In the genomic region with DNA sequence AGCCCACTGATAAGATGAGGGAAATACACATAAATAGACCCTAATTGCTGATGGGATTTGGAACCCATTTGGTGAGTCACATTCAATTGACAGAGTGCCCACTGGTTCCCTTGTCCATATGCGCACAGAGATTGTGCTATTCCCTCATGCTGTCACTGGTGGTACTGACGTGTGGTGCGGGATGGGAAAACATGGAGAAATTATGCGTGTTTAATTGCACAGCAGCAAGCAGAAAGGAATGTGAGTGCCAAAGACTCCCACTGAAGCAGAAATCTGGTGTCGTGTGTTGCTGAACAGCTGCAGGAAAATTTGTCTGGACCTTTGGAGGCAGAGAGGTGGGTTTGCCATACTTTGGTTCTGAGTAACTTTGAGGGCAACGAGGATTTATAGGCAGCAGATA, we compare ENCODE assay signal across 21 cellular contexts.
DNase-seq lines count a peak whose midpoint lies in the region; ATAC-seq and TF ChIP-seq lines count a peak whose summit lies in the region.
"Had no signal": no experiment of that assay in that cellular context is flagged by ENCODE, and none has a peak within 500 bp of the region (broad histone marks: within the 10 kb centered on the region; RNA-seq: fewer than 3 reads in every experiment).

No MANE protein-coding gene starts in this region.

- H3K27ac Mint-ChIP-seq in osteocyte (ENCODE audit: unreplicated experiment), result peak overlapping the region; percentile 89

- H3K27me3 ChIP-seq in WERI-Rb-1 (ENCODE audit: insufficient read depth, low read depth, severe bottlenecking) (no peaks in the 10 kb centered on the region), stomach (peaks cover 0 to 17% (median 0%) of the 10 kb centered on the region in 3 donors)

- peaks cover 0 to 8% (median 3%) of the 10 kb centered on the region in 4 donors for H3K4me1 ChIP-seq in stomach

- no peaks in the 10 kb centered on the region for H3K36me3 Mint-ChIP-seq in osteocyte (ENCODE audit: unreplicated experiment)

- TF ChIP-seq CTCF in WERI-Rb-1 (IDR thresholded peaks at IDR 0.05; ENCODE audit: low read depth, low read length), result no peak
- no peak for TF ChIP-seq CTCF in osteocyte (IDR thresholded peaks at IDR 0.05)
- TF ChIP-seq CTCF in stomach (IDR thresholded peaks at IDR 0.05), result no peak

- TF ChIP-seq POLR2A in stomach (IDR thresholded peaks at IDR 0.05), result no peak

- H3K27me3 Mint-ChIP-seq in osteocyte (ENCODE audit: unreplicated experiment), result no peaks in the 10 kb centered on the region

- no peak for TF ChIP-seq EP300 in stomach (IDR thresholded peaks at IDR 0.05)

- no peak overlapping the region for H3K4me3 Mint-ChIP-seq in osteocyte (ENCODE audit: unreplicated experiment)

- intact Hi-C loops in stomach (cut with DNase I; ENCODE audit: low total_unique reads), result loop anchor here (10.0 kb wide), 1 partner anchor 132 kb away; the partner anchor contains the start of gene RTL5

- H3K9me3 Mint-ChIP-seq in osteocyte (ENCODE audit: unreplicated experiment), result no peaks in the 10 kb centered on the region

- ATAC-seq in HG02840 (IDR thresholded peaks at IDR 0.05; ENCODE audit: low FRiP score, unreplicated experiment), result no peak
- ATAC-seq: GM12878, HepG2 had no signal

- H3K9me3 ChIP-seq in WERI-Rb-1 (ENCODE audit: severe bottlenecking) (no peaks in the 10 kb centered on the region), stomach (no peaks in the 10 kb centered on the region)
- H3K9me3 ChIP-seq: BLaER1 treated with 17β-estradiol and CSF1 and Interleukin-3, amounts not matched to agents 10 nM and 100 nM; SK-N-SH had no signal

- whole genome bisulfite sequencing in stomach, 5 donors, result 77 to 89% (median 82%) methylated on average over 6 of the region's 6 CpGs

- no peak overlapping the region for H3K4me3 ChIP-seq in WERI-Rb-1 (ENCODE audit: low read depth, low read length)
- H3K4me3 ChIP-seq in stomach, result no peak overlapping the region
- H3K4me3 ChIP-seq: BLaER1 treated with 17β-estradiol and CSF1 and Interleukin-3, amounts not matched to agents 10 nM and 100 nM; GM12878; PC-9 had no signal

- DNase-seq in EH (ENCODE audit: low read depth), result peak; percentile 24
- DNase-seq in WERI-Rb-1, result no peak
- DNase-seq in fibroblast of peridontal ligament (ENCODE audit: extremely low read depth), result peak; percentile 75
- DNase-seq in osteocyte (ENCODE audit: extremely low spot score, unreplicated experiment), result peak; percentile 48
- no peak for DNase-seq in T-helper 2 cell
- no peak for DNase-seq in stomach
- DNase-seq in cortex of kidney (lab: John Stamatoyannopoulos, UW), result no peak
- DNase-seq: ACHN, DMS153, MM.1S, NCI-H1105 treated with DMSO at 0.1 percent for 48 hours, NCI-H1930, NCI-H2171, NCI-H446 treated with DMSO at 0.1 percent for 48 hours, NCI-H774, PC-9, SK-N-SH had no signal

- H3K27ac ChIP-seq in WERI-Rb-1, result 0 out of 2 replicates have a peak overlapping the region, but pooled peaks have one; percentile 3
- H3K27ac ChIP-seq in stomach, result no peak overlapping the region
- H3K27ac ChIP-seq: BLaER1 treated with 17β-estradiol and CSF1 and Interleukin-3, amounts not matched to agents 10 nM and 100 nM; PC-9 had no signal

- H3K36me3 ChIP-seq in WERI-Rb-1, result no peaks in the 10 kb centered on the region
- H3K36me3 ChIP-seq in stomach, result no peaks in the 10 kb centered on the region
- H3K36me3 ChIP-seq: BLaER1 treated with 17β-estradiol and CSF1 and Interleukin-3, amounts not matched to agents 10 nM and 100 nM had no signal

- peaks cover 56% of the 10 kb centered on the region for H3K4me1 Mint-ChIP-seq in osteocyte (ENCODE audit: unreplicated experiment)

Comparison
In these comparisons a context has a peak if more than half of its experiments do, and no peak if none do; other contexts are left out.
1. DNase-seq: peak in EH (single experiment), fibroblast of peridontal ligament (single experiment) and osteocyte (single experiment); none in WERI-Rb-1 (single experiment), T-helper 2 cell (0 of 5), stomach (single experiment) and cortex of kidney (single experiment).